9 cellular contexts compared by ENCODE assay signal in the genomic region with DNA sequence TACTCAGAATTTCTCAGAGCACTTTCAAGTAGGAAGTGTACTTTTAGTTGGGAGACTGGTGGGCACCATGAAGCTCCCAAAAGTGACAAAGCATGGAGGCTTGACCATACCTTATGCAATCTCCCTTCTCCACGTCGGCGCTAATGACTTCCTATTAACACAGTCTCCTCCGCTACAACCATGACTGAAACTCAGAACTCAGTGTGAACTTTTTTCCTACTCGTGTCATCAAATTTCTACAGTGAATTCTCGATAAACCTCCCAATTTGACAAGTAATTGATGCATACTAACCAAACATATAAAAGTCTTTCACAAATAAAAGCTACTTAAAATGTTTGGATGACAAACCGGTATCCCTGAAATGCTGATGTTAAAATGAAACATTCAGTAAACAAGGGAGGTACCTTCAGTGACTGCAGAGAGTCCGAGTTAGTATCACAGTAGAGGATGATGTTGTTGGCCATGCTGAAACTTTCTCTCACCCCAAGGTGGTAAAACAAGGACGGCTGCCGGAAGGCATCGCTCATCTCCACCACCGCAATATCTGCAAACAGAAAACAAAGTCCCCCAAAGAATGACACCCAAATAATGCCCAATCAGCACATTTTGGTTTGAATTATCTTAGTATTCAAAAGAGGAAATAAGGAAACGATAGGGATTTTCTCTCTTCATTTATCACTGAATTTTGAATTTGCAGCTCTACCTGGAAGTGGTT.
A peak's percentile ranks its signal among the peaks of the same experiment; 100 is the strongest.
DNase-seq lines count a peak whose midpoint lies in the region; ATAC-seq and FAIRE-seq lines count a peak whose summit lies in the region.
"Had no signal": no experiment of that assay in that cellular context is flagged by ENCODE, and none has a peak within 500 bp of the region (broad histone marks: within the 10 kb centered on the region; RNA-seq: fewer than 3 reads in every experiment).

No MANE protein-coding gene starts in this region.

- FAIRE-seq in urothelium cell line (lab: Jason Lieb, UNC), result no peak

- CTCF ChIA-PET in T-cell (lab: Charles Lee), result interaction anchor here in 1 of 2 donors (3.0 kb wide), 1 partner anchor 72 kb away, joined by 14 read pairs; the partner anchor contains the start of gene MAP3K5

- H3K4me1 Mint-ChIP-seq in CD4-positive, CD25-positive, alpha-beta regulatory T cell, result peaks cover 42 to 71% (median 60%) of the 10 kb centered on the region in 4 donors
- H3K4me1 Mint-ChIP-seq in T-cell, result peaks cover 43 to 68% (median 48%) of the 10 kb centered on the region in 3 donors

- peaks cover 0 to 4% (median 0%) of the 10 kb centered on the region in 7 donors for H3K9me3 Mint-ChIP-seq in CD4-positive, CD25-positive, alpha-beta regulatory T cell
- H3K9me3 Mint-ChIP-seq in T-cell, result no peaks in the 10 kb centered on the region

- H3K36me3 Mint-ChIP-seq in CD4-positive, CD25-positive, alpha-beta regulatory T cell, result peaks cover 20% of the 10 kb centered on the region
- H3K36me3 Mint-ChIP-seq in T-cell, result peaks cover 26% of the 10 kb centered on the region

- H3K4me1 ChIP-seq in CD4-positive, CD25-positive, alpha-beta regulatory T cell (ENCODE audit: control insufficient read depth, insufficient read depth, low read length, poor library complexity, severe bottlenecking), result peaks cover 13% of the 10 kb centered on the region

- DNase-seq in CD4-positive, CD25-positive, alpha-beta regulatory T cell, result no peak
- no peak for DNase-seq in T-cell
- no peak for DNase-seq in iPS-NIHi7 (ENCODE audit: extremely low spot score)
- DNase-seq in urothelium cell line (ENCODE audit: low spot score), result no peak
- DNase-seq in NCI-H187 (lab: John Stamatoyannopoulos, UW), result no peak
- no peak for DNase-seq in stimulated activated CD4-positive, alpha-beta T cell treated with anti-CD3 and anti-CD28 coated beads, Interleukin-15, amount 100 ng/mL, for 24 hours

- no peak for ATAC-seq in CD4-positive, CD25-positive, alpha-beta regulatory T cell (ENCODE audit: low read depth in 2 of 2)
- ATAC-seq in GM19035 (IDR thresholded peaks at IDR 0.05; ENCODE audit: unreplicated experiment), result peak; percentile 61
- peak; percentile 65 for ATAC-seq in HG02973 (IDR thresholded peaks at IDR 0.05; ENCODE audit: unreplicated experiment)
- ATAC-seq in T-cell (replicated peaks in 1 of 4), result peak in 1 of 4 experiments; percentile 36
- ATAC-seq: left lobe of liver had no signal

- peak overlapping the region; percentile 6 for H3K27ac ChIP-seq in CD4-positive, CD25-positive, alpha-beta regulatory T cell (ENCODE audit: insufficient read depth, low read length, poor library complexity, severe bottlenecking)

- no peak overlapping the region for H3K4me3 ChIP-seq in CD4-positive, CD25-positive, alpha-beta regulatory T cell (ENCODE audit: low read depth, low read length)

- peaks cover 17% of the 10 kb centered on the region for H3K36me3 ChIP-seq in CD4-positive, CD25-positive, alpha-beta regulatory T cell (ENCODE audit: control insufficient read depth, insufficient read depth, low read length)

- H3K9me3 ChIP-seq in CD4-positive, CD25-positive, alpha-beta regulatory T cell (ENCODE audit: control insufficient read depth in 2 of 2, low read length in 2 of 2), result peaks cover 0 to 4% of the 10 kb centered on the region in 2 experiments

- H3K4me3 Mint-ChIP-seq in CD4-positive, CD25-positive, alpha-beta regulatory T cell, result peak overlapping the region in 2 of 4 donors; percentile 13 to 36
- peak overlapping the region in 2 of 3 donors; percentile 15 to 40 for H3K4me3 Mint-ChIP-seq in T-cell

- H3K27me3 Mint-ChIP-seq in CD4-positive, CD25-positive, alpha-beta regulatory T cell, result no peaks in the 10 kb centered on the region
- H3K27me3 Mint-ChIP-seq in T-cell, result no peaks in the 10 kb centered on the region

- H3K27ac Mint-ChIP-seq in CD4-positive, CD25-positive, alpha-beta regulatory T cell, result peak overlapping the region in 2 of 3 donors; percentile 52 to 71
- peak overlapping the region; percentile 68 to 76 for H3K27ac Mint-ChIP-seq in T-cell

- POLR2A ChIA-PET in T-cell (lab: Charles Lee), result no interaction called here

- H3K27me3 ChIP-seq in CD4-positive, CD25-positive, alpha-beta regulatory T cell (ENCODE audit: control insufficient read depth, insufficient read depth, low read length), result no peaks in the 10 kb centered on the region

Comparison
In these comparisons a context has a peak if more than half of its experiments do, and no peak if none do; other contexts are left out.
1. ATAC-seq: peak in GM19035 (single experiment) and HG02973 (single experiment); none in CD4-positive, CD25-positive, alpha-beta regulatory T cell (0 of 2).